ENCODE assay signal across 29 cellular contexts in genomic region chr7:146175716-146176115, GRCh38. TPM values are rescaled to one million over a fixed set of nuclear protein-coding genes. Genes with fewer than 3 reads are reported as not detected.
DNase-seq lines count a peak whose midpoint lies in the region; ATAC-seq and TF ChIP-seq lines count a peak whose summit lies in the region.
"Had no signal": no experiment of that assay in that cellular context is flagged by ENCODE, and none has a peak within 500 bp of the region (broad histone marks: within the 10 kb centered on the region; RNA-seq: fewer than 3 reads in every experiment).

No MANE protein-coding gene starts in this region.

- no peaks in the 10 kb centered on the region for H3K9me3 ChIP-seq in smooth muscle cell (replicated peaks; ENCODE audit: low read depth)
- no peaks in the 10 kb centered on the region for H3K9me3 ChIP-seq in T-helper 17 cell (ENCODE audit: control insufficient read depth, low read length, poor library complexity, severe bottlenecking)
- H3K9me3 ChIP-seq: BLaER1, body of pancreas, upper lobe of left lung had no signal

- no peaks in the 10 kb centered on the region for H3K36me3 Mint-ChIP-seq in Calu3 (ENCODE audit: insufficient read depth, unreplicated experiment)
- H3K36me3 Mint-ChIP-seq in T-helper 17 cell (ENCODE audit: low read depth): no peaks in the 10 kb centered on the region
- H3K36me3 Mint-ChIP-seq: activated naive CD8-positive, alpha-beta T cell treated with anti-CD3 and anti-CD28 coated beads, Interleukin-2, amount 10 ng/mL, durations not matched to agents 7 days and 5 days; naive thymus-derived CD8-positive, alpha-beta T cell had no signal

- H3K9me3 Mint-ChIP-seq in Calu3 (ENCODE audit: low read depth, unreplicated experiment): peaks cover 7% of the 10 kb centered on the region
- H3K9me3 Mint-ChIP-seq: activated naive CD8-positive, alpha-beta T cell treated with anti-CD3 and anti-CD28 coated beads, Interleukin-2, amount 10 ng/mL, durations not matched to agents 7 days and 5 days had no signal

- H3F3A ChIP-seq in smooth muscle cell (ENCODE audit: low read depth): no peaks in the 10 kb centered on the region

- H3K4me1 Mint-ChIP-seq in Calu3 (ENCODE audit: low read depth, unreplicated experiment) (no peaks in the 10 kb centered on the region), T-helper 17 cell (no peaks in the 10 kb centered on the region)
- H3K4me1 Mint-ChIP-seq: activated naive CD8-positive, alpha-beta T cell treated with anti-CD3 and anti-CD28 coated beads, Interleukin-2, amount 10 ng/mL, durations not matched to agents 7 days and 5 days; naive thymus-derived CD8-positive, alpha-beta T cell; stimulated activated naive CD8-positive, alpha-beta T cell treated with anti-CD3 and anti-CD28 coated beads, Interleukin-15, amount 100 ng/mL, for 72 hours had no signal

- H3K36me3 ChIP-seq in smooth muscle cell (ENCODE audit: low read depth): no peaks in the 10 kb centered on the region
- H3K36me3 ChIP-seq: BLaER1, upper lobe of left lung had no signal

- H3K4me3 ChIP-seq in cardiac fibroblast (replicated peaks in 1 of 2; ENCODE audit: low read depth in 2 of 2, low read length in 2 of 2) (no peak overlapping the region), smooth muscle cell (no peak overlapping the region)
- H3K4me3 ChIP-seq: BLaER1, body of pancreas, upper lobe of left lung had no signal

- H3K27ac Mint-ChIP-seq in Calu3 (ENCODE audit: unreplicated experiment) (no peak overlapping the region), T-helper 17 cell (no peak overlapping the region)
- H3K27ac Mint-ChIP-seq: activated naive CD8-positive, alpha-beta T cell treated with anti-CD3 and anti-CD28 coated beads, Interleukin-2, amount 10 ng/mL, durations not matched to agents 7 days and 5 days; activated T-helper 1 cell treated with anti-CD3 and anti-CD28 coated beads, Interleukin-12 subunit alpha, Interleukin-12 subunit beta, Interleukin-2, Interleukin-4 antibody, amounts not matched to agents 30 ng/mL and 10 ng/mL and 1 ng/mL, durations not matched to agents 14 hours and 24 hours and 36 hours; naive thymus-derived CD8-positive, alpha-beta T cell; stimulated activated naive CD8-positive, alpha-beta T cell treated with anti-CD3 and anti-CD28 coated beads, Interleukin-15, amount 100 ng/mL, for 72 hours had no signal

- TF ChIP-seq CTCF in cardiac fibroblast (IDR thresholded peaks at IDR 0.05; ENCODE audit: low read depth, low read length) (no peak), smooth muscle cell (IDR thresholded peaks at IDR 0.05; ENCODE audit: borderline replicate concordance, insufficient read depth, poor library complexity, severe bottlenecking) (peak; percentile 33), Calu3 (IDR thresholded peaks at IDR 0.05; ENCODE audit: unreplicated experiment) (no peak)

- H3K27ac ChIP-seq in smooth muscle cell (ENCODE audit: low read depth): no peak overlapping the region
- H3K27ac ChIP-seq: BLaER1, body of pancreas, upper lobe of left lung had no signal

- no peaks in the 10 kb centered on the region for H3K79me2 ChIP-seq in smooth muscle cell (ENCODE audit: low read depth)

- CTCF ChIA-PET in Calu3 (lab: Charles Lee): no interaction called here

- no peak overlapping the region for H3K4me2 ChIP-seq in smooth muscle cell
- H3K4me2 ChIP-seq: BLaER1 had no signal

- H4K20me1 ChIP-seq in smooth muscle cell (ENCODE audit: low read depth): no peaks in the 10 kb centered on the region
- H4K20me1 ChIP-seq: BLaER1 had no signal

- intact Hi-C loops in Calu3 (cut with micrococcal nuclease; ENCODE audit: unreplicated experiment): no loop called here

- H3K9ac ChIP-seq in smooth muscle cell (ENCODE audit: low read depth): no peak overlapping the region
- H3K9ac ChIP-seq: BLaER1 had no signal

- ATAC-seq in T-helper 17 cell: no peak
- ATAC-seq: body of pancreas; naive thymus-derived CD8-positive, alpha-beta T cell; stimulated activated naive CD8-positive, alpha-beta T cell treated with anti-CD3 and anti-CD28 coated beads, Interleukin-15, amount 100 ng/mL, for 72 hours had no signal

- WGBS in smooth muscle cell (ENCODE audit: low lambda C conversion rate): 83% methylated on average over 2 of the region's 2 CpGs

- DNase-seq in SIG-M5 treated with dmso at 0.1 percent for 504 hours (lab: John Stamatoyannopoulos, UW; ENCODE audit: unreplicated experiment) (peak; percentile 13), SIG-M5 (lab: John Stamatoyannopoulos, UW) (no peak), MV-4-11 (lab: John Stamatoyannopoulos, UW) (peak; percentile 69), cardiac fibroblast (ENCODE audit: low read depth in 2 of 2) (peak; percentile 8 to 17), smooth muscle cell (lab: John Stamatoyannopoulos, UW; ENCODE audit: unreplicated experiment) (no peak), NCI-H1048 (lab: John Stamatoyannopoulos, UW) (no peak), Calu3 (no peak), T-helper 17 cell (no peak)
- DNase-seq: 8988T; activated CD4-positive, alpha-beta T cell treated with anti-CD3 and anti-CD28 coated beads for 1 hour; activated naive CD8-positive, alpha-beta T cell treated with anti-CD3 and anti-CD28 coated beads, Interleukin-2, amount 10 ng/mL, durations not matched to agents 7 days and 5 days; body of pancreas; foreskin fibroblast; GDM1; hypothalamus; kidney glomerular epithelial cell; mesendoderm; naive thymus-derived CD8-positive, alpha-beta T cell; NCI-H1092 treated with DMSO at 0.1 percent for 48 hours; NCI-H2107; NCI-H524 treated with DMSO at 0.1 percent for 48 hours; stimulated activated CD4-positive, alpha-beta T cell treated with anti-CD3 and anti-CD28 coated beads, Interleukin-2, amount 100 ng/mL, for 48 hours; stimulated activated naive CD8-positive, alpha-beta T cell treated with anti-CD3 and anti-CD28 coated beads, Interleukin-15, amount 100 ng/mL, for 72 hours; upper lobe of left lung had no signal

- H3K4me3 Mint-ChIP-seq in Calu3 (ENCODE audit: low read depth, unreplicated experiment) (no peak overlapping the region), T-helper 17 cell (no peak overlapping the region)
- H3K4me3 Mint-ChIP-seq: activated naive CD8-positive, alpha-beta T cell treated with anti-CD3 and anti-CD28 coated beads, Interleukin-2, amount 10 ng/mL, durations not matched to agents 7 days and 5 days; activated T-helper 1 cell treated with anti-CD3 and anti-CD28 coated beads, Interleukin-12 subunit alpha, Interleukin-12 subunit beta, Interleukin-2, Interleukin-4 antibody, amounts not matched to agents 30 ng/mL and 10 ng/mL and 1 ng/mL, durations not matched to agents 14 hours and 24 hours and 36 hours; naive thymus-derived CD8-positive, alpha-beta T cell; stimulated activated naive CD8-positive, alpha-beta T cell treated with anti-CD3 and anti-CD28 coated beads, Interleukin-15, amount 100 ng/mL, for 72 hours had no signal

- no peaks in the 10 kb centered on the region for H3K4me1 ChIP-seq in smooth muscle cell (ENCODE audit: low read depth)
- H3K4me1 ChIP-seq: BLaER1, body of pancreas, upper lobe of left lung had no signal

- H3K27me3 ChIP-seq in smooth muscle cell (ENCODE audit: low read depth): no peaks in the 10 kb centered on the region
- H3K27me3 ChIP-seq: BLaER1, body of pancreas, upper lobe of left lung had no signal

- H3K27me3 Mint-ChIP-seq in Calu3 (ENCODE audit: unreplicated experiment): no peaks in the 10 kb centered on the region
- no peaks in the 10 kb centered on the region for H3K27me3 Mint-ChIP-seq in T-helper 17 cell
- H3K27me3 Mint-ChIP-seq: activated naive CD8-positive, alpha-beta T cell treated with anti-CD3 and anti-CD28 coated beads, Interleukin-2, amount 10 ng/mL, durations not matched to agents 7 days and 5 days; naive thymus-derived CD8-positive, alpha-beta T cell; stimulated activated naive CD8-positive, alpha-beta T cell treated with anti-CD3 and anti-CD28 coated beads, Interleukin-15, amount 100 ng/mL, for 72 hours had no signal

- no peak overlapping the region for H2AFZ ChIP-seq in smooth muscle cell (ENCODE audit: low read depth)

- no TSS peak for BruUV-seq in Calu3 (replicated peaks; lab: Mats Ljungman, UMichigan)

RNA-seq across cellular contexts. Expression of gene CNTNAP2, which starts 59.1 kb away (rescaled TPM):
- 9.0 and 11.7 TPM in 2 replicates for total RNA-seq in smooth muscle cell
- 1.7 and 5.8 TPM in 2 replicates for polyA plus RNA-seq in smooth muscle cell
- 0.29 and 1.1 TPM in 2 replicates for total RNA-seq in Calu3 (2022)
- under 1 TPM in 1 of 2 donors, not detected in 1; 0.37 TPM for total RNA-seq in T-helper 17 cell
- total RNA-seq: activated CD8-positive, alpha-beta memory T cell treated with anti-CD3 and anti-CD28 coated beads for 36 hours; activated naive CD8-positive, alpha-beta T cell treated with anti-CD3 and anti-CD28 coated beads, Interleukin-2, amount 10 ng/mL, durations not matched to agents 7 days and 5 days; activated T-helper 1 cell treated with anti-CD3 and anti-CD28 coated beads, Interleukin-12 subunit alpha, Interleukin-12 subunit beta, Interleukin-2, Interleukin-4 antibody, amounts not matched to agents 30 ng/mL and 10 ng/mL and 1 ng/mL, durations not matched to agents 14 hours and 24 hours and 36 hours; posterior vena cava; SK-MEL-5 had no signal

Comparison
In these comparisons a context has a peak if more than half of its experiments do, and no peak if none do; other contexts are left out.
1. DNase-seq: peak in SIG-M5 treated with dmso at 0.1 percent for 504 hours (single experiment), MV-4-11 (single experiment) and cardiac fibroblast (2 of 2); none in SIG-M5 (single experiment), smooth muscle cell (single experiment), NCI-H1048 (single experiment), Calu3 (single experiment) and T-helper 17 cell (0 of 3).